ENCODE assay signal across 17 cellular contexts in the genomic region with DNA sequence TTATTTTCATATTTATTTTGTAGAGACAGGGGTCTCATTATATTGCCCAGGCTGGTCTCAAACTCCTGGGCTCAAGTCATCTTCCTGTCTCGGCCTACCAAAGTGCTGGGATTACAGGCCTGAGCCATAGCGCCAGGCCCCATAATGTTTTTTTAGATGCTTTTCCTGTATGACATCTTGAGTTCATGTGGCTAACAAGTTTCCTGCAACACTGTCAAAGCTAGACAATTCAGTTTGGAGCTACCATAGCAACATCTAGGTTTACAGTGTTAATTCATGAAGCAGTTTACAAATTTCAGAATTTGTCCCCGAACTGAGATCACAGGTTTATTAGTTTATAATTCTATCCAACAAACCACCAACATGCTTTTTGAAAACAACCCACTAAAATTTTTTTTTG. TPM values are rescaled to one million over a fixed set of nuclear protein-coding genes. Genes with fewer than 3 reads are reported as not detected.
DNase-seq lines count a peak whose midpoint lies in the region; ATAC-seq, FAIRE-seq and TF ChIP-seq lines count a peak whose summit lies in the region.
"Had no signal": no experiment of that assay in that cellular context is flagged by ENCODE, and none has a peak within 500 bp of the region (broad histone marks: within the 10 kb centered on the region; RNA-seq: fewer than 3 reads in every experiment).

No MANE protein-coding gene starts in this region.

- no peak overlapping the region for H3K4me2 ChIP-seq in HCT116 (ENCODE audit: low read length)
- no peak overlapping the region for H3K4me2 ChIP-seq in astrocyte (ENCODE audit: low read length)

- no peaks in the 10 kb centered on the region for H3K9me3 Mint-ChIP-seq in astrocyte (ENCODE audit: unreplicated experiment)
- no peaks in the 10 kb centered on the region for H3K9me3 Mint-ChIP-seq in mesothelial cell of epicardium

- peaks cover 10% of the 10 kb centered on the region for H3K4me1 Mint-ChIP-seq in astrocyte (ENCODE audit: low read depth, unreplicated experiment)
- H3K4me1 Mint-ChIP-seq in mesothelial cell of epicardium: peaks cover 35% of the 10 kb centered on the region
- H3K4me1 Mint-ChIP-seq: CD8-positive, alpha-beta memory T cell had no signal

- no peak for TF ChIP-seq POLR2A in HCT116 (IDR thresholded peaks at IDR 0.05; ENCODE audit: borderline replicate concordance, extremely low read depth, insufficient read depth, insufficient read length)

- H3K4me1 ChIP-seq in HCT116 (ENCODE audit: control insufficient read depth in 1 of 2, insufficient read depth in 2 of 2, low read length in 2 of 2) (peaks cover 0 to 6% of the 10 kb centered on the region in 2 experiments; a peak in 2 of 4 replicates), astrocyte (ENCODE audit: insufficient read depth, low read length) (no peaks in the 10 kb centered on the region), foreskin keratinocyte (peaks cover 44% of the 10 kb centered on the region)

- no peaks in the 10 kb centered on the region for H3K79me2 ChIP-seq in HCT116 (ENCODE audit: insufficient read depth, low read length)
- H3K79me2 ChIP-seq in astrocyte (ENCODE audit: insufficient read depth, low read length): no peaks in the 10 kb centered on the region

- H3K9me2 ChIP-seq in HCT116 (ENCODE audit: insufficient read depth): no peaks in the 10 kb centered on the region

- H3K36me3 ChIP-seq in HCT116 (ENCODE audit: control insufficient read depth in 1 of 2, insufficient read depth in 2 of 2, low read length in 2 of 2): no peaks in the 10 kb centered on the region
- H3K36me3 ChIP-seq in astrocyte (ENCODE audit: insufficient read depth, low read length): no peaks in the 10 kb centered on the region

- ATAC-seq in HCT116 (no peak), foreskin keratinocyte (no peak), GM21619 (IDR thresholded peaks at IDR 0.05; ENCODE audit: unreplicated experiment) (no peak)

- no peak overlapping the region for H3K4me3 ChIP-seq in HCT116 (replicated peaks in 1 of 2; ENCODE audit: low read depth in 1 of 2, low read length in 2 of 2)
- H3K4me3 ChIP-seq in astrocyte (ENCODE audit: insufficient read depth, low read depth, low read length): no peak overlapping the region

- no peaks in the 10 kb centered on the region for H3K27me3 Mint-ChIP-seq in astrocyte (ENCODE audit: low read depth, unreplicated experiment)
- no peaks in the 10 kb centered on the region for H3K27me3 Mint-ChIP-seq in mesothelial cell of epicardium (ENCODE audit: low read depth)

- peak overlapping the region; percentile 61 for H2AFZ ChIP-seq in HCT116 (ENCODE audit: low read depth, low read length, poor library complexity, severe bottlenecking)
- H2AFZ ChIP-seq in astrocyte (ENCODE audit: low read depth, low read length): no peak overlapping the region

- no peak for TF ChIP-seq RAD21 in HCT116 (IDR thresholded peaks at IDR 0.05; ENCODE audit: low read depth)

- POLR2A ChIA-PET in HCT116 (lab: Charles Lee): no interaction called here

- RAD21 ChIA-PET in HCT116 (lab: Charles Lee; ENCODE audit: low non-redundant PET in 1 of 2, low total read pairs in 2 of 2, uncharacterized antibody in 2 of 2, unreplicated experiment in 2 of 2): no interaction called here

- no peaks in the 10 kb centered on the region for H3K36me3 Mint-ChIP-seq in astrocyte (ENCODE audit: low read depth, unreplicated experiment)
- H3K36me3 Mint-ChIP-seq in mesothelial cell of epicardium: no peaks in the 10 kb centered on the region
- H3K36me3 Mint-ChIP-seq: CD8-positive, alpha-beta memory T cell had no signal

- H3K9ac ChIP-seq in HCT116 (ENCODE audit: low read length) (no peak overlapping the region), astrocyte (ENCODE audit: low read length) (no peak overlapping the region)

- FAIRE-seq in astrocyte (lab: Jason Lieb, UNC): no peak
- FAIRE-seq: GM12891 had no signal

- H4K20me1 ChIP-seq in HCT116 (ENCODE audit: insufficient read depth) (no peaks in the 10 kb centered on the region), astrocyte (ENCODE audit: insufficient read depth, low read length) (no peaks in the 10 kb centered on the region)

- DNase-seq in HCT116 (ENCODE audit: low read depth, low spot score) (no peak), astrocyte (ENCODE audit: low read depth) (no peak), foreskin keratinocyte (no peak), mesothelial cell of epicardium (ENCODE audit: low spot score in 2 of 2, unreplicated experiment in 2 of 2) (no peak), KBM-7 (no peak), DMS114 treated with DMSO at 0.1 percent for 48 hours (lab: John Stamatoyannopoulos, UW; ENCODE audit: unreplicated experiment) (no peak)
- DNase-seq: C1 segment of cervical spinal cord; CD8-positive, alpha-beta memory T cell; NCI-H1092 treated with DMSO at 0.1 percent for 48 hours; NCI-H146; NCI-H2029 treated with DMSO at 0.1 percent for 48 hours; NCI-H2171; NCI-H526; Right ventricle myocardium superior had no signal

- H3K27ac Mint-ChIP-seq in astrocyte (ENCODE audit: unreplicated experiment) (peak overlapping the region; percentile 73), mesothelial cell of epicardium (peak overlapping the region; percentile 45)
- H3K27ac Mint-ChIP-seq: CD8-positive, alpha-beta memory T cell had no signal

- intact Hi-C loops in HCT116 (cut with micrococcal nuclease): no loop called here

- H3K4me3 Mint-ChIP-seq in astrocyte (ENCODE audit: unreplicated experiment) (no peak overlapping the region), mesothelial cell of epicardium (no peak overlapping the region)
- H3K4me3 Mint-ChIP-seq: CD8-positive, alpha-beta memory T cell had no signal

- in situ Hi-C loops in KBM-7 (cut with MboI; ENCODE audit: low pct_unique_long_range_greater_than_20kb, low sequenced_read_pairs): no loop called here

- H3K27me3 ChIP-seq in HCT116 (ENCODE audit: insufficient read depth, low read length) (no peaks in the 10 kb centered on the region), astrocyte (ENCODE audit: insufficient read depth, low read length) (no peaks in the 10 kb centered on the region), foreskin keratinocyte (no peaks in the 10 kb centered on the region)

- CTCF ChIA-PET in HCT116 (lab: Charles Lee): no interaction called here

- H3K27ac ChIP-seq in HCT116 (ENCODE audit: low read depth, low read length) (no peak overlapping the region), astrocyte (ENCODE audit: low read depth, low read length) (no peak overlapping the region), foreskin keratinocyte (peak overlapping the region; percentile 92)

- BruUV-seq in HCT116 (replicated peaks; lab: Mats Ljungman, UMichigan): no TSS peak

- H3K9me3 ChIP-seq in HCT116 (ENCODE audit: control insufficient read depth in 1 of 2, insufficient read depth in 1 of 2, low read depth in 1 of 2, low read length in 2 of 2) (no peaks in the 10 kb centered on the region), astrocyte (ENCODE audit: insufficient read depth, low read depth, low read length) (no peaks in the 10 kb centered on the region)

- TF ChIP-seq CTCF in HCT116 (IDR thresholded peaks at IDR 0.05 in 2 of 3, conservative IDR thresholded peaks at IDR 0.05 in 1 of 3; ENCODE audit: borderline replicate concordance in 1 of 3, insufficient read depth in 1 of 3, low read depth in 2 of 3, low read length in 2 of 3) (no peak), astrocyte (IDR thresholded peaks at IDR 0.05; ENCODE audit: insufficient read depth, low read depth, low read length) (no peak), foreskin keratinocyte (conservative IDR thresholded peaks at IDR 0.05) (no peak), mesothelial cell of epicardium (IDR thresholded peaks at IDR 0.05; ENCODE audit: unreplicated experiment) (no peak)

TF ChIP-seq in HCT116, 20 proteins besides CTCF, POLR2A, EP300 and RAD21 (continues in another document):
- TF ChIP-seq EZH2phosphoT487 (IDR thresholded peaks at IDR 0.05; ENCODE audit: borderline replicate concordance): no peak
- TF ChIP-seq, protein P1, sequence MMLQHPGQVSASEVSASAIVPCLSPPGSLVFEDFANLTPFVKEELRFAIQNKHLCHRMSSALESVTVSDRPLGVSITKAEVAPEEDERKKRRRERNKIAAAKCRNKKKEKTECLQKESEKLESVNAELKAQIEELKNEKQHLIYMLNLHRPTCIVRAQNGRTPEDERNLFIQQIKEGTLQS (IDR thresholded peaks at IDR 0.05): no peak
- TF ChIP-seq EGR1 (IDR thresholded peaks at IDR 0.05; ENCODE audit: low read depth): no peak
- TF ChIP-seq, protein P2, sequence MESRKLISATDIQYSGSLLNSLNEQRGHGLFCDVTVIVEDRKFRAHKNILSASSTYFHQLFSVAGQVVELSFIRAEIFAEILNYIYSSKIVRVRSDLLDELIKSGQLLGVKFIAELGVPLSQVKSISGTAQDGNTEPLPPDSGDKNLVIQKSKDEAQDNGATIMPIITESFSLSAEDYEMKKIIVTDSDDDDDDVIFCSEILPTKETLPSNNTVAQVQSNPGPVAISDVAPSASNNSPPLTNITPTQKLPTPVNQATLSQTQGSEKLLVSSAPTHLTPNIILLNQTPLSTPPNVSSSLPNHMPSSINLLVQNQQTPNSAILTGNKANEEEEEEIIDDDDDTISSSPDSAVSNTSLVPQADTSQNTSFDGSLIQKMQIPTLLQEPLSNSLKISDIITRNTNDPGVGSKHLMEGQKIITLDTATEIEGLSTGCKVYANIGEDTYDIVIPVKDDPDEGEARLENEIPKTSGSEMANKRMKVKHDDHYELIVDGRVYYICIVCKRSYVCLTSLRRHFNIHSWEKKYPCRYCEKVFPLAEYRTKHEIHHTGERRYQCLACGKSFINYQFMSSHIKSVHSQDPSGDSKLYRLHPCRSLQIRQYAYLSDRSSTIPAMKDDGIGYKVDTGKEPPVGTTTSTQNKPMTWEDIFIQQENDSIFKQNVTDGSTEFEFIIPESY (IDR thresholded peaks at IDR 0.05; ENCODE audit: extremely low read depth, insufficient replicate concordance, low read length): no peak
- TF ChIP-seq, protein P3, sequence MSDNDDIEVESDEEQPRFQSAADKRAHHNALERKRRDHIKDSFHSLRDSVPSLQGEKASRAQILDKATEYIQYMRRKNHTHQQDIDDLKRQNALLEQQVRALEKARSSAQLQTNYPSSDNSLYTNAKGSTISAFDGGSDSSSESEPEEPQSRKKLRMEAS (IDR thresholded peaks at IDR 0.05): no peak
- no peak for TF ChIP-seq SIN3A (IDR thresholded peaks at IDR 0.05; ENCODE audit: low read depth)
- no peak for TF ChIP-seq ZFX (IDR thresholded peaks at IDR 0.05)

RNA-seq across cellular contexts. Expression of a gene that starts 6.4 kb away (rescaled TPM):
- total RNA-seq in HCT116 (2021; ENCODE audit: unreplicated experiment) (not detected), astrocyte (not detected in 2 replicates), foreskin keratinocyte (0.32 and 0.85 TPM in 2 replicates), mesothelial cell of epicardium (0.73 to 0.79 TPM (median 0.74 TPM) in 3 replicates)
- not detected in 2 replicates for polyA plus RNA-seq in HCT116 (2012)
- polyA plus RNA-seq in foreskin keratinocyte: 0.43 and 0.54 TPM in 2 replicates
- total RNA-seq: CD8-positive, alpha-beta memory T cell; LHCN-M2; Right ventricle myocardium superior had no signal
- polyA plus RNA-seq: CD8-positive, alpha-beta memory T cell had no signal
